1 cellular context compared by ENCODE assay signal in the genomic region with DNA sequence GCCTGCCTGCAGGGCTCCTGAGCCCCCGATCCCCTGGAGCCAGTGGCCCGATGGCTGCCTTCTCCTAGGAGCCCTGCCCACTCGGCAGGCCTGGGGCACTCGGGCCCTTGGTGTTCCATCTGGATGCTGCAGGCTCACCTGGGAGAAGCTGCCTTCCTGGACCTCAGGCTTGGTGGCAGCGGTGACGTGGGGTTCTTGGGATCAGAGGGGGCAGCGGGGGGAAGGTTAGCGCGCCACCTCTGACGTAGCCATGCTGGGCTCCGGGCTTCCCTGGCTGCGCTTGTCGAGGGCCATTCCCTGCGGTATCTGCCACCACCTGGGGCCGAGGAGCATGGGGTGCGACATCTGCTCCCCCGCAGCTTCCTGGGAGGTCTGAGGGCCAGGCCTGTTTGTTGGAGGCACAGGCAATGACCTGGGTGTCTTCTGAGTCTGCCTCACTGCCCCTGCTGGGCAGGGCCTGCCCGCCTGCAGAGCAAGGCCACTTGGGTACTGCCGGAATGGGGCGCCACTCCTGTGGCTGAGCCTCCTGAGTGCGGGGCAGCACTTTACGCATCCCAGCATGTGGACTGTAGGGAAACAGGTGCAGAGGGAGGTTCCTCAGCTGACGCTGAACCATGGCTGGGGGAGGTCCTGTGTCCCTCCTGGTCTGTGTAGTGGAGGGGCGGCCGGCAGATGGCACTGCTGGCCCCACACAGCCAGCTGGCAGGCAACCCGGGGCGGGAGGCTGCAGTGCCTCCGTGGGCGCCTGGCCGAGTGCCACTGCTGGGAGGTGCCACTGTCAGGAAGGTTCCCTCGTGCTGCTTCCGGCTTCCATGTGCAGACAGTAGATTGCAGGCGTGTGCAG.
TF ChIP-seq lines count a peak whose summit lies in the region.

No MANE protein-coding gene starts in this region.

TF ChIP-seq in HepG2, 621 proteins besides CTCF, POLR2A, EP300 and RAD21:
- TF ChIP-seq RBFOX2 (IDR thresholded peaks at IDR 0.05; ENCODE audit: low read depth, low read length) (peak; percentile 5; the same call in 1 of the 2 replicates), AGO2 (optimal IDR thresholded peaks at IDR 0.05; ENCODE audit: low read depth, low read length) (peak; percentile 14), RNF2 (conservative IDR thresholded peaks at IDR 0.05; ENCODE audit: low read depth) (no peak), RBM22 (optimal IDR thresholded peaks at IDR 0.05; ENCODE audit: low read length) (peak; percentile 50), POLR2G (IDR thresholded peaks at IDR 0.05; ENCODE audit: low read depth, low read length) (peak; percentile 53; the same call in 1 of the 2 replicates)
TF ChIP-seq in HepG2: peak in this region for 4.
